ENCODE assay signal across 8 cellular contexts in genomic region chrX:319579-320125, GRCh38. TPM values are rescaled to one million over a fixed set of nuclear protein-coding genes. Genes with fewer than 3 reads are reported as not detected.
DNase-seq lines count a peak whose midpoint lies in the region; ATAC-seq, FAIRE-seq and TF ChIP-seq lines count a peak whose summit lies in the region.
"Had no signal": no experiment of that assay in that cellular context is flagged by ENCODE, and none has a peak within 500 bp of the region (broad histone marks: within the 10 kb centered on the region; RNA-seq: fewer than 3 reads in every experiment).

No MANE protein-coding gene starts in this region.

- no peaks in the 10 kb centered on the region for H3F3A ChIP-seq in Loucy (ENCODE audit: low read depth)

- 0% methylated on average over 18 of the region's 41 CpGs for WGBS in K562 (ENCODE audit: insufficient coverage, low coverage, missing lambda C conversion rate)
- WGBS in liver: under 1% methylated on average over 41 of the region's 41 CpGs
- 2% methylated on average over 39 of the region's 41 CpGs; no CpG with 5 or more reads in 1 of the 2 donors for WGBS in testis, 2 donors

- peaks cover 8% of the 10 kb centered on the region; the same call in 1 of the 2 replicates for H3K79me2 ChIP-seq in Loucy (ENCODE audit: insufficient read depth, low read length)
- H3K79me2 ChIP-seq in K562 (ENCODE audit: control insufficient read depth, insufficient read depth, low read length): peaks cover 30% of the 10 kb centered on the region

- H2AFZ ChIP-seq in Loucy (ENCODE audit: low read length) (peak overlapping the region; percentile 67; the same call in 1 of the 2 replicates), K562 (ENCODE audit: low read depth, low read length) (no peak overlapping the region)

- no peaks in the 10 kb centered on the region for H3K9me1 ChIP-seq in K562 (ENCODE audit: control insufficient read depth, insufficient read depth, low read length)

- H3K9me2 ChIP-seq in Loucy (replicated peaks; ENCODE audit: low read depth, low read length): no peaks in the 10 kb centered on the region

- POLR2A ChIA-PET in K562 (lab: Yijun Ruan, JAX): no interaction called here

- H3K4me3 ChIP-seq in Loucy (ENCODE audit: low read length, poor library complexity, severe bottlenecking): peak overlapping the region; percentile 81
- peak overlapping the region; percentile 75 for H3K4me3 ChIP-seq in K562
- H3K4me3 ChIP-seq in liver (ENCODE audit: low read depth in 1 of 3, low read length in 3 of 3): peak overlapping the region; percentile 62 to 79 (median 77)
- H3K4me3 ChIP-seq in testis: peak overlapping the region; percentile 79 to 84

- TF ChIP-seq POLR2A in K562 (conservative IDR thresholded peaks at IDR 0.05) (no peak), testis (IDR thresholded peaks at IDR 0.05) (no peak)

- H3K36me3 ChIP-seq in Loucy (ENCODE audit: insufficient read depth, low read length) (no peaks in the 10 kb centered on the region), K562 (ENCODE audit: control insufficient read depth, insufficient read depth, low read length) (peaks cover 17% of the 10 kb centered on the region; the same call in 2 of the 3 replicates), liver (ENCODE audit: control insufficient read depth in 4 of 4, insufficient read depth in 3 of 4, low read depth in 1 of 4, low read length in 3 of 4) (peaks cover 2 to 9% (median 5%) of the 10 kb centered on the region in 4 donors), testis (ENCODE audit: low read depth, missing control alignments) (no peaks in the 10 kb centered on the region)

- in situ Hi-C loops in K562 (cut with MboI): no loop called here

- DNase-seq in K562 (ENCODE audit: extremely low read depth in 1 of 4, low spot score in 3 of 4): no peak
- DNase-seq in testis: no peak
- DNase-seq in putamen (ENCODE audit: low spot score): no peak
- DNase-seq in NCI-H2029 treated with DMSO at 0.1 percent for 48 hours (lab: John Stamatoyannopoulos, UW): no peak
- DNase-seq: midbrain had no signal

- H3K9ac ChIP-seq in Loucy (ENCODE audit: low read depth, low read length, poor library complexity, severe bottlenecking): peak overlapping the region; percentile 94
- H3K9ac ChIP-seq in K562 (ENCODE audit: insufficient read depth in 1 of 2, low read depth in 2 of 2, low read length in 2 of 2): peak overlapping the region; percentile 87 to 95
- H3K9ac ChIP-seq in liver (ENCODE audit: low read depth in 1 of 2, low read length in 2 of 2): peak overlapping the region; percentile 65 to 88

- peak overlapping the region; percentile 87 for H3K27ac ChIP-seq in K562 (ENCODE audit: extremely low read depth, low read depth, low read length)
- H3K27ac ChIP-seq in liver (ENCODE audit: low read depth in 1 of 2, low read length in 2 of 2): peak overlapping the region in 1 of 2 donors; percentile 49
- H3K27ac ChIP-seq in testis: peak overlapping the region; percentile 62 to 88

- FAIRE-seq in K562 (lab: Jason Lieb, UNC): no peak

- H3K9me3 ChIP-seq in Loucy (ENCODE audit: insufficient read depth, low read depth, low read length) (no peaks in the 10 kb centered on the region), K562 (replicated peaks; ENCODE audit: control insufficient read depth, insufficient read depth, low read depth, low read length) (no peaks in the 10 kb centered on the region), liver (ENCODE audit: control insufficient read depth in 4 of 4, low read length in 3 of 4) (no peaks in the 10 kb centered on the region), testis (no peaks in the 10 kb centered on the region)

- intact Hi-C loops in K562 (cut with micrococcal nuclease): loop anchor here (10.0 kb wide), 1 partner anchor 65 kb away; the partner anchor contains the start of gene PPP2R3B
- intact Hi-C loops in testis (cut with DNase I; ENCODE audit: low total_unique reads): no loop called here

- TF ChIP-seq CTCF in Loucy (conservative IDR thresholded peaks at IDR 0.05; ENCODE audit: low read length): no peak
- TF ChIP-seq CTCF in K562 (IDR thresholded peaks at IDR 0.05 in 2 of 3, conservative IDR thresholded peaks at IDR 0.05 in 1 of 3; ENCODE audit: insufficient read depth in 2 of 3, low read depth in 1 of 3, low read length in 3 of 3): no peak
- TF ChIP-seq CTCF in liver (IDR thresholded peaks at IDR 0.05; ENCODE audit: low read depth, low read length, missing input control): no peak
- TF ChIP-seq CTCF in testis (IDR thresholded peaks at IDR 0.05): no peak

- peaks cover 3% of the 10 kb centered on the region for H4K20me1 ChIP-seq in Loucy (ENCODE audit: insufficient read depth, low read length, poor library complexity, severe bottlenecking)
- H4K20me1 ChIP-seq in K562 (replicated peaks; ENCODE audit: control insufficient read depth, insufficient read depth, low read length): no peaks in the 10 kb centered on the region

- no peak for TF ChIP-seq EP300 in K562 (IDR thresholded peaks at IDR 0.05; ENCODE audit: low read length)

- H3K27me3 ChIP-seq in Loucy (ENCODE audit: insufficient read depth, low read length, poor library complexity, severe bottlenecking) (no peaks in the 10 kb centered on the region), K562 (ENCODE audit: control insufficient read depth in 2 of 2, insufficient read depth in 2 of 2, low read length in 2 of 2) (no peaks in the 10 kb centered on the region), liver (ENCODE audit: control insufficient read depth in 4 of 4, insufficient read depth in 4 of 4, low read length in 3 of 4) (no peaks in the 10 kb centered on the region), testis (no peaks in the 10 kb centered on the region)

- ATAC-seq in K562 (no peak), HG03565 (IDR thresholded peaks at IDR 0.05; ENCODE audit: unreplicated experiment) (no peak)

- TF ChIP-seq RAD21 in K562 (CRISPR knock-in tag; conservative IDR thresholded peaks at IDR 0.05 in 1 of 2, IDR thresholded peaks at IDR 0.05 in 1 of 2) (no peak), liver (IDR thresholded peaks at IDR 0.05) (no peak)

- CTCF ChIA-PET in K562 (lab: Yijun Ruan, JAX; ENCODE audit: low intra/inter-chr PET ratio): no interaction called here

- BruUV-seq in K562 (replicated peaks; lab: Mats Ljungman, UMichigan): no TSS peak

- peaks cover 6% of the 10 kb centered on the region for H3K4me1 ChIP-seq in Loucy (ENCODE audit: insufficient read depth, low read length, poor library complexity, severe bottlenecking)
- peaks cover 5 to 39% of the 10 kb centered on the region in 2 experiments; a peak in 4 of 5 replicates for H3K4me1 ChIP-seq in K562 (replicated peaks in 1 of 2; ENCODE audit: control insufficient read depth in 2 of 2, insufficient read depth in 2 of 2, low read length in 2 of 2)
- peaks cover 10 to 27% (median 15%) of the 10 kb centered on the region in 4 donors for H3K4me1 ChIP-seq in liver (ENCODE audit: control insufficient read depth in 4 of 4, insufficient read depth in 4 of 4, low read length in 3 of 4)
- H3K4me1 ChIP-seq in testis: peaks cover 17% of the 10 kb centered on the region

- H3K4me2 ChIP-seq in Loucy (ENCODE audit: low read depth, low read length, poor library complexity, severe bottlenecking): peak overlapping the region; percentile 73
- H3K4me2 ChIP-seq in K562 (ENCODE audit: insufficient read depth, low read length): peak overlapping the region; percentile 73

RNA-seq across cellular contexts. Expression of gene GTPBP6, which starts 1.1 kb away (rescaled TPM):
- total RNA-seq in K562 (2011; cell fraction: chromatin; rRNA removed; ENCODE audit: low replicate concordance): 8.2 and 16.9 TPM in 2 replicates
- total RNA-seq in K562 (2011; cell fraction: nucleolus; rRNA removed): 12.7 and 13.9 TPM in 2 replicates
- 7.4 and 11.1 TPM in 2 replicates for total RNA-seq in K562 (2011; cell fraction: nucleoplasm; rRNA removed)
- total RNA-seq in K562 (2014; rRNA removed): 28.6 and 34.9 TPM in 2 replicates
- total RNA-seq in K562 (2014; rRNA removed; fragmentation: Illumina TruSeq; extraction: Trizol): 1.8 and 2.7 TPM in 2 replicates
- total RNA-seq in K562 (2015; rRNA removed; fragmentation: Illumina TruSeq; extraction: Trizol): 11.6 and 13.3 TPM in 2 replicates
- total RNA-seq in K562 (2021): 34.1 and 35.2 TPM in 2 replicates
- polyA plus RNA-seq in K562 (2011; rRNA removed): 8.0 and 13.2 TPM in 2 replicates
- 11.9 and 25.0 TPM in 2 replicates for polyA plus RNA-seq in K562 (2011; cell fraction: cytosol; rRNA removed)
- 21.1 and 25.4 TPM in 2 replicates for polyA plus RNA-seq in K562 (2011; cell fraction: nucleus; rRNA removed)
- 18.5 and 21.7 TPM in 2 replicates for polyA plus RNA-seq in K562 (2012)
- polyA plus RNA-seq in K562 (2014; fragmentation: Illumina TruSeq; extraction: Trizol): 4.7 and 14.6 TPM in 2 replicates
- under 1 TPM; 0.24 to 0.50 TPM for polyA plus RNA-seq in K562 (2014; fragmentation: Nextera tagmentation; extraction: Ambion mirVana)
- 23.7 and 26.4 TPM in 2 replicates for polyA plus RNA-seq in K562 (2014; rRNA removed)
- 4.6 and 6.0 TPM in 2 replicates for polyA minus RNA-seq in K562 (2011; rRNA and poly(A)+ RNA removed)
- polyA minus RNA-seq in K562 (2011; cell fraction: cytosol; rRNA and poly(A)+ RNA removed): 8.3 and 9.6 TPM in 2 replicates
- 5.1 and 5.6 TPM in 2 replicates for polyA minus RNA-seq in K562 (2011; cell fraction: nucleus; rRNA and poly(A)+ RNA removed)
- 10 to 100 TPM; 15.4 to 17.9 TPM for total RNA-seq in liver
- 10 to 100 TPM; 11.3 to 29.2 TPM for polyA plus RNA-seq in liver
- 10 to 100 TPM; 43.8 to 74.3 TPM for total RNA-seq in testis
- polyA plus RNA-seq in testis (ENCODE audit: insufficient read depth, low read depth, low replicate concordance): 38.0 TPM

RNA-seq across cellular contexts. Expression of gene PLCXD1, which starts 38.5 kb away (rescaled TPM):
- total RNA-seq in K562 (2011; cell fraction: chromatin; rRNA removed; ENCODE audit: low replicate concordance): 52.4 and 139 TPM in 2 replicates
- total RNA-seq in K562 (2011; cell fraction: nucleolus; rRNA removed): 83.4 and 116 TPM in 2 replicates
- total RNA-seq in K562 (2011; cell fraction: nucleoplasm; rRNA removed): 77.7 and 93.6 TPM in 2 replicates
- 43.8 and 63.8 TPM in 2 replicates for total RNA-seq in K562 (2014; rRNA removed)
- total RNA-seq in K562 (2014; rRNA removed; fragmentation: Illumina TruSeq; extraction: Trizol): 10.8 and 12.2 TPM in 2 replicates
- 26.0 and 27.3 TPM in 2 replicates for total RNA-seq in K562 (2015; rRNA removed; fragmentation: Illumina TruSeq; extraction: Trizol)
- 50.5 and 52.6 TPM in 2 replicates for total RNA-seq in K562 (2021)
- 39.5 and 63.7 TPM in 2 replicates for polyA plus RNA-seq in K562 (2011; rRNA removed)
- 70.2 and 75.4 TPM in 2 replicates for polyA plus RNA-seq in K562 (2011; cell fraction: cytosol; rRNA removed)
- 99.5 and 137 TPM in 2 replicates for polyA plus RNA-seq in K562 (2011; cell fraction: nucleus; rRNA removed)
- polyA plus RNA-seq in K562 (2012): 42.8 and 49.2 TPM in 2 replicates
- polyA plus RNA-seq in K562 (2014; fragmentation: Illumina TruSeq; extraction: Trizol): 40.7 and 60.2 TPM in 2 replicates
- 1 to 10 TPM; 6.0 to 6.2 TPM for polyA plus RNA-seq in K562 (2014; fragmentation: Nextera tagmentation; extraction: Ambion mirVana)
- 57.0 and 60.2 TPM in 2 replicates for polyA plus RNA-seq in K562 (2014; rRNA removed)
- polyA minus RNA-seq in K562 (2011; rRNA and poly(A)+ RNA removed): 27.5 and 36.2 TPM in 2 replicates
- polyA minus RNA-seq in K562 (2011; cell fraction: cytosol; rRNA and poly(A)+ RNA removed): 64.6 and 108 TPM in 2 replicates
- 37.3 and 47.7 TPM in 2 replicates for polyA minus RNA-seq in K562 (2011; cell fraction: nucleus; rRNA and poly(A)+ RNA removed)
- total RNA-seq in liver: 10 to 100 TPM; 19.7 to 25.7 TPM
- polyA plus RNA-seq in liver: 1 to 10 TPM; 2.6 to 5.9 TPM
- 10 to 100 TPM; 15.7 to 24.0 TPM for total RNA-seq in testis
- 14.6 TPM for polyA plus RNA-seq in testis (ENCODE audit: insufficient read depth, low read depth, low replicate concordance)
